8 cellular contexts compared by ENCODE assay signal in genomic region chr6:109690373-109690739, GRCh38. TPM values are rescaled to one million over a fixed set of nuclear protein-coding genes. Genes with fewer than 3 reads are reported as not detected.
A peak's percentile ranks its signal among the peaks of the same experiment; 100 is the strongest.
DNase-seq lines count a peak whose midpoint lies in the region; ATAC-seq and TF ChIP-seq lines count a peak whose summit lies in the region.

No MANE protein-coding gene starts in this region.

- H3K4me1 ChIP-seq in ascending aorta (no peaks in the 10 kb centered on the region), iPS-15b (ENCODE audit: control insufficient read depth, insufficient read depth, low read length) (no peaks in the 10 kb centered on the region), skeletal muscle satellite cell (ENCODE audit: control insufficient read depth, insufficient read depth, low read length) (peaks cover 16% of the 10 kb centered on the region)

- TF ChIP-seq CTCF in ascending aorta (IDR thresholded peaks at IDR 0.05): no peak

- peak overlapping the region; percentile 83 to 90 for H3K27ac ChIP-seq in ascending aorta

- H3K4me3 ChIP-seq in ascending aorta (peak overlapping the region; percentile 65 to 74), iPS-15b (ENCODE audit: low read depth, low read length) (peak overlapping the region; percentile 94), skeletal muscle satellite cell (ENCODE audit: low read length) (peak overlapping the region; percentile 87)

- no peaks in the 10 kb centered on the region for H3K9me3 ChIP-seq in ascending aorta
- H3K9me3 ChIP-seq in iPS-15b (ENCODE audit: control insufficient read depth, insufficient read depth, low read length): no peaks in the 10 kb centered on the region
- H3K9me3 ChIP-seq in skeletal muscle satellite cell (replicated peaks; ENCODE audit: low read length): no peaks in the 10 kb centered on the region

- ATAC-seq in GM21526 (IDR thresholded peaks at IDR 0.05; ENCODE audit: low FRiP score, unreplicated experiment): peak; percentile 49

- in situ Hi-C loops in KBM-7 (cut with MboI; ENCODE audit: low pct_unique_long_range_greater_than_20kb, low sequenced_read_pairs): no loop called here

- no peaks in the 10 kb centered on the region for H3K27me3 ChIP-seq in ascending aorta
- H3K27me3 ChIP-seq in iPS-15b (ENCODE audit: control insufficient read depth, insufficient read depth, low read length): no peaks in the 10 kb centered on the region
- no peaks in the 10 kb centered on the region for H3K27me3 ChIP-seq in skeletal muscle satellite cell (ENCODE audit: control insufficient read depth, insufficient read depth, low read length)

- peak overlapping the region; percentile 89 for H3K4me2 ChIP-seq in skeletal muscle satellite cell (ENCODE audit: low read length)

- H3K9ac ChIP-seq in iPS-15b (ENCODE audit: low read depth, low read length): no peak overlapping the region
- peak overlapping the region; percentile 88 for H3K9ac ChIP-seq in skeletal muscle satellite cell (ENCODE audit: low read depth, low read length)

- DNase-seq in DMS153 (lab: John Stamatoyannopoulos, UW) (peak; percentile 28), KBM-7 (peak; percentile 54), T-helper 1 cell (peak; percentile 38 to 53 (median 49)), ascending aorta (ENCODE audit: low spot score in 2 of 2) (peak in 1 of 2 donors; percentile 73), H4 (ENCODE audit: low spot score) (no peak)

- H3K36me3 ChIP-seq in ascending aorta: no peaks in the 10 kb centered on the region
- no peaks in the 10 kb centered on the region for H3K36me3 ChIP-seq in iPS-15b (ENCODE audit: control insufficient read depth, insufficient read depth, low read length)
- H3K36me3 ChIP-seq in skeletal muscle satellite cell (ENCODE audit: insufficient read depth, low read length): no peaks in the 10 kb centered on the region

- intact Hi-C loops in ascending aorta (cut with DNase I): loop anchor here (2.0 to 10.0 kb wide), 7 partner anchors 248 to 1616 kb away; partner anchors contain the start of genes AMD1, CDC40, CEP57L1 and DDO

RNA-seq across cellular contexts. Expression of gene AK9, which starts 0.6 kb away (rescaled TPM):
- total RNA-seq in ascending aorta: 0.75 TPM
- total RNA-seq in skeletal muscle satellite cell (2012; rRNA removed): 1.5 and 3.5 TPM in 2 replicates
- 0.41 and 1.3 TPM in 2 replicates for total RNA-seq in H4 (2014; rRNA removed; shearing (Covaris generic))

RNA-seq across cellular contexts. Expression of gene FIG4, which starts 0.7 kb away (rescaled TPM):
- total RNA-seq in ascending aorta: 27.9 TPM
- 12.2 and 15.7 TPM in 2 replicates for total RNA-seq in skeletal muscle satellite cell (2012; rRNA removed)
- total RNA-seq in H4 (2014; rRNA removed; shearing (Covaris generic)): 7.8 and 9.7 TPM in 2 replicates
